ENCODE assay signal across 15 cellular contexts in genomic region chr7:70553364-70553763, GRCh38.
"Had no signal": no experiment of that assay in that cellular context is flagged by ENCODE, and none has a peak within 500 bp of the region (broad histone marks: within the 10 kb centered on the region; RNA-seq: fewer than 3 reads in every experiment).

No MANE protein-coding gene starts in this region.

- H3K4me3 ChIP-seq: heart left ventricle, neural progenitor cell, pancreas, tibial artery had no signal

- FAIRE-seq: islet of Langerhans, pancreas, small intestine had no signal

- H3K27ac ChIP-seq: heart left ventricle, neural progenitor cell, pancreas, tibial artery, VCaP had no signal

- H3K9me3 ChIP-seq: heart left ventricle, pancreas, tibial artery had no signal

- H3K4me2 ChIP-seq: neural progenitor cell had no signal

- H3K36me3 ChIP-seq: heart left ventricle, neural progenitor cell, pancreas, tibial artery had no signal

- H3K9ac ChIP-seq: neural progenitor cell had no signal

- ATAC-seq: heart left ventricle, T-cell had no signal

- H3K27me3 ChIP-seq: heart left ventricle, neural progenitor cell, pancreas, tibial artery had no signal

- DNase-seq: activated CD4-positive, alpha-beta memory T cell treated with anti-CD3 and anti-CD28 coated beads for 36 hours; activated gamma-delta T cell; activated naive CD8-positive, alpha-beta T cell treated with anti-CD3 and anti-CD28 coated beads for 36 hours; activated T-cell treated with anti-CD3 and anti-CD28 coated beads, Interleukin-2, amount 50 U/mL, for 48 hours; foreskin melanocyte; heart left ventricle; pancreas; retina; small intestine; T-cell; T1000; tibial artery had no signal

- H2AFZ ChIP-seq: neural progenitor cell had no signal

- H3K4me1 ChIP-seq: heart left ventricle, neural progenitor cell, pancreas, tibial artery had no signal
